Comparison of ENCODE assay signal across 18 cellular contexts in genomic region chrX:22313757-22314156, GRCh38. TPM values are rescaled to one million over a fixed set of nuclear protein-coding genes. Genes with fewer than 3 reads are reported as not detected.
DNase-seq lines count a peak whose midpoint lies in the region; ATAC-seq and TF ChIP-seq lines count a peak whose summit lies in the region.
"Had no signal": no experiment of that assay in that cellular context is flagged by ENCODE, and none has a peak within 500 bp of the region (broad histone marks: within the 10 kb centered on the region; RNA-seq: fewer than 3 reads in every experiment).

No MANE protein-coding gene starts in this region.

- H3F3A ChIP-seq in GM23338 (replicated peaks; ENCODE audit: low read depth): no peaks in the 10 kb centered on the region

- no peak overlapping the region for H3K4me2 ChIP-seq in GM23338
- H3K4me2 ChIP-seq: KMS-11, SK-N-SH had no signal

- H3K36me3 Mint-ChIP-seq in GM23338 (ENCODE audit: low read depth) (no peaks in the 10 kb centered on the region), endodermal cell (ENCODE audit: low read depth) (no peaks in the 10 kb centered on the region)
- H3K36me3 Mint-ChIP-seq: CD8-positive, alpha-beta memory T cell had no signal

- H3K27ac ChIP-seq in GM23338 (ENCODE audit: low read depth) (peak overlapping the region; percentile 79; the same call in 1 of the 2 replicates), endodermal cell (ENCODE audit: low read depth, low read length) (no peak overlapping the region)
- H3K27ac ChIP-seq: KMS-11 had no signal

- H3K27me3 Mint-ChIP-seq in GM23338 (ENCODE audit: insufficient read depth, low read depth, poor library complexity) (no peaks in the 10 kb centered on the region), endodermal cell (ENCODE audit: insufficient read depth) (no peaks in the 10 kb centered on the region)

- H3K79me2 ChIP-seq in GM23338 (replicated peaks; ENCODE audit: insufficient read depth): no peaks in the 10 kb centered on the region

- H3K9me3 ChIP-seq in endodermal cell (ENCODE audit: control insufficient read depth, low read length): no peaks in the 10 kb centered on the region
- H3K9me3 ChIP-seq: SK-N-SH had no signal

- H3K4me1 Mint-ChIP-seq in GM23338 (peaks cover 14% of the 10 kb centered on the region), endodermal cell (peaks cover 5% of the 10 kb centered on the region)
- H3K4me1 Mint-ChIP-seq: CD8-positive, alpha-beta memory T cell had no signal

- TF ChIP-seq CTCF in GM23338 (conservative IDR thresholded peaks at IDR 0.05; ENCODE audit: low read depth in 2 of 2) (no peak), endodermal cell (conservative IDR thresholded peaks at IDR 0.05) (no peak)

- H3K27ac Mint-ChIP-seq in GM23338 (peak overlapping the region; percentile 68), endodermal cell (peak overlapping the region; percentile 33)
- H3K27ac Mint-ChIP-seq: CD8-positive, alpha-beta memory T cell had no signal

- intact Hi-C loops in posterior cingulate gyrus (cut with DNase I): no loop called here

- H3K36me3 ChIP-seq in GM23338 (ENCODE audit: insufficient read depth) (no peaks in the 10 kb centered on the region), endodermal cell (ENCODE audit: control insufficient read depth, insufficient read depth, low read length) (no peaks in the 10 kb centered on the region)

- peak; percentile 26; the same call in 1 of the 3 replicates for ATAC-seq in GM23338

- H4K20me1 ChIP-seq in GM23338 (replicated peaks; ENCODE audit: insufficient read depth): no peaks in the 10 kb centered on the region

- H3K4me1 ChIP-seq in GM23338 (ENCODE audit: insufficient read depth) (peaks cover 20% of the 10 kb centered on the region), endodermal cell (ENCODE audit: control insufficient read depth, insufficient read depth, low read length) (no peaks in the 10 kb centered on the region)

- no peak overlapping the region for H3K9ac ChIP-seq in endodermal cell (ENCODE audit: extremely low read depth, low read length, poor library complexity, severe bottlenecking)
- H3K9ac ChIP-seq: KMS-11, SK-N-SH had no signal

- H3K9me3 Mint-ChIP-seq in GM23338 (no peaks in the 10 kb centered on the region), endodermal cell (no peaks in the 10 kb centered on the region)
- H3K9me3 Mint-ChIP-seq: CD8-positive, alpha-beta memory T cell had no signal

- WGBS in endodermal cell (ENCODE audit: insufficient coverage in 1 of 2, insufficient read length in 1 of 2), 2 experiments: 71 to 81% methylated on average over 1 to 3 of the region's 3 CpGs

- no peaks in the 10 kb centered on the region for H3K9me2 ChIP-seq in GM23338 (ENCODE audit: insufficient read depth)
- H3K9me2 ChIP-seq: SK-N-SH had no signal

- H3K27me3 ChIP-seq in GM23338 (ENCODE audit: insufficient read depth) (no peaks in the 10 kb centered on the region), endodermal cell (ENCODE audit: control insufficient read depth, insufficient read depth, low read length, poor library complexity, severe bottlenecking) (no peaks in the 10 kb centered on the region)

- no peak overlapping the region for H2AFZ ChIP-seq in GM23338

- H3K4me3 ChIP-seq in GM23338 (no peak overlapping the region), endodermal cell (ENCODE audit: low read length) (no peak overlapping the region)

- DNase-seq in GM23338 (ENCODE audit: low spot score) (peak; percentile 37), NCI-H82 treated with DMSO at 0.1 percent for 48 hours (lab: John Stamatoyannopoulos, UW; ENCODE audit: unreplicated experiment) (peak; percentile 35), endodermal cell (no peak), lung microvascular endothelial cell (ENCODE audit: low read depth in 2 of 2) (peak; percentile 13 to 34), posterior cingulate gyrus (no peak), NCI-H1694 (lab: John Stamatoyannopoulos, UW) (no peak), DMS53 (lab: John Stamatoyannopoulos, UW) (no peak), glomerular visceral epithelial cell (ENCODE audit: extremely low spot score) (no peak)
- DNase-seq: C1 segment of cervical spinal cord; CD8-positive, alpha-beta memory T cell; NCI-H1417; NCI-H2029; NCI-H2171; OCI-M1; SHP77; SK-N-SH had no signal

- no peak overlapping the region for H3K4me3 Mint-ChIP-seq in GM23338
- no peak overlapping the region for H3K4me3 Mint-ChIP-seq in endodermal cell
- H3K4me3 Mint-ChIP-seq: CD8-positive, alpha-beta memory T cell had no signal

TF ChIP-seq in GM23338, 12 proteins besides CTCF, POLR2A, EP300 and RAD21 (continues in another document):
- no peak for TF ChIP-seq ETS1 (IDR thresholded peaks at IDR 0.05)
- TF ChIP-seq, protein P1, sequence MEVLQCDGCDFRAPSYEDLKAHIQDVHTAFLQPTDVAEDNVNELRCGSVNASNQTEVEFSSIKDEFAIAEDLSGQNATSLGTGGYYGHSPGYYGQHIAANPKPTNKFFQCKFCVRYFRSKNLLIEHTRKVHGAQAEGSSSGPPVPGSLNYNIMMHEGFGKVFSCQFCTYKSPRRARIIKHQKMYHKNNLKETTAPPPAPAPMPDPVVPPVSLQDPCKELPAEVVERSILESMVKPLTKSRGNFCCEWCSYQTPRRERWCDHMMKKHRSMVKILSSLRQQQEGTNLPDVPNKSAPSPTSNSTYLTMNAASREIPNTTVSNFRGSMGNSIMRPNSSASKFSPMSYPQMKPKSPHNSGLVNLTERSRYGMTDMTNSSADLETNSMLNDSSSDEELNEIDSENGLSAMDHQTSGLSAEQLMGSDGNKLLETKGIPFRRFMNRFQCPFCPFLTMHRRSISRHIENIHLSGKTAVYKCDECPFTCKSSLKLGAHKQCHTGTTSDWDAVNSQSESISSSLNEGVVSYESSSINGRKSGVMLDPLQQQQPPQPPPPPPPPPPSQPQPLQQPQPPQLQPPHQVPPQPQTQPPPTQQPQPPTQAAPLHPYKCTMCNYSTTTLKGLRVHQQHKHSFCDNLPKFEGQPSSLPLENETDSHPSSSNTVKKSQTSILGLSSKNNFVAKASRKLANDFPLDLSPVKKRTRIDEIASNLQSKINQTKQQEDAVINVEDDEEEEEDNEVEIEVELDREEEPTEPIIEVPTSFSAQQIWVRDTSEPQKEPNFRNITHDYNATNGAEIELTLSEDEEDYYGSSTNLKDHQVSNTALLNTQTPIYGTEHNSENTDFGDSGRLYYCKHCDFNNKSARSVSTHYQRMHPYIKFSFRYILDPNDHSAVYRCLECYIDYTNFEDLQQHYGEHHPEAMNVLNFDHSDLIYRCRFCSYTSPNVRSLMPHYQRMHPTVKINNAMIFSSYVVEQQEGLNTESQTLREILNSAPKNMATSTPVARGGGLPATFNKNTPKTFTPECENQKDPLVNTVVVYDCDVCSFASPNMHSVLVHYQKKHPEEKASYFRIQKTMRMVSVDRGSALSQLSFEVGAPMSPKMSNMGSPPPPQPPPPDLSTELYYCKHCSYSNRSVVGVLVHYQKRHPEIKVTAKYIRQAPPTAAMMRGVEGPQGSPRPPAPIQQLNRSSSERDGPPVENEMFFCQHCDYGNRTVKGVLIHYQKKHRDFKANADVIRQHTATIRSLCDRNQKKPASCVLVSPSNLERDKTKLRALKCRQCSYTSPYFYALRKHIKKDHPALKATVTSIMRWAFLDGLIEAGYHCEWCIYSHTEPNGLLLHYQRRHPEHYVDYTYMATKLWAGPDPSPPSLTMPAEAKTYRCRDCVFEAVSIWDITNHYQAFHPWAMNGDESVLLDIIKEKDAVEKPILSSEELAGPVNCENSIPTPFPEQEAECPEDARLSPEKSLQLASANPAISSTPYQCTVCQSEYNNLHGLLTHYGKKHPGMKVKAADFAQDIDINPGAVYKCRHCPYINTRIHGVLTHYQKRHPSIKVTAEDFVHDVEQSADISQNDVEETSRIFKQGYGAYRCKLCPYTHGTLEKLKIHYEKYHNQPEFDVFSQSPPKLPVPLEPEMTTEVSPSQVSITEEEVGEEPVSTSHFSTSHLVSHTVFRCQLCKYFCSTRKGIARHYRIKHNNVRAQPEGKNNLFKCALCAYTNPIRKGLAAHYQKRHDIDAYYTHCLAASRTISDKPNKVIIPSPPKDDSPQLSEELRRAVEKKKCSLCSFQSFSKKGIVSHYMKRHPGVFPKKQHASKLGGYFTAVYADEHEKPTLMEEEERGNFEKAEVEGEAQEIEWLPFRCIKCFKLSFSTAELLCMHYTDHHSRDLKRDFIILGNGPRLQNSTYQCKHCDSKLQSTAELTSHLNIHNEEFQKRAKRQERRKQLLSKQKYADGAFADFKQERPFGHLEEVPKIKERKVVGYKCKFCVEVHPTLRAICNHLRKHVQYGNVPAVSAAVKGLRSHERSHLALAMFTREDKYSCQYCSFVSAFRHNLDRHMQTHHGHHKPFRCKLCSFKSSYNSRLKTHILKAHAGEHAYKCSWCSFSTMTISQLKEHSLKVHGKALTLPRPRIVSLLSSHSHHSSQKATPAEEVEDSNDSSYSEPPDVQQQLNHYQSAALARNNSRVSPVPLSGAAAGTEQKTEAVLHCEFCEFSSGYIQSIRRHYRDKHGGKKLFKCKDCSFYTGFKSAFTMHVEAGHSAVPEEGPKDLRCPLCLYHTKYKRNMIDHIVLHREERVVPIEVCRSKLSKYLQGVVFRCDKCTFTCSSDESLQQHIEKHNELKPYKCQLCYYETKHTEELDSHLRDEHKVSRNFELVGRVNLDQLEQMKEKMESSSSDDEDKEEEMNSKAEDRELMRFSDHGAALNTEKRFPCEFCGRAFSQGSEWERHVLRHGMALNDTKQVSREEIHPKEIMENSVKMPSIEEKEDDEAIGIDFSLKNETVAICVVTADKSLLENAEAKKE (CRISPR knock-in tag; IDR thresholded peaks at IDR 0.05): no peak
- no peak for TF ChIP-seq ZNF114 (CRISPR knock-in tag; IDR thresholded peaks at IDR 0.05)
- no peak for TF ChIP-seq STAT1 (IDR thresholded peaks at IDR 0.05; ENCODE audit: unreplicated experiment)
- no peak for TF ChIP-seq JUNB (IDR thresholded peaks at IDR 0.05; ENCODE audit: unreplicated experiment)
- no peak for TF ChIP-seq POLR2AphosphoS5 (IDR thresholded peaks at IDR 0.05; ENCODE audit: low read depth)
- TF ChIP-seq EZH2phosphoT487 (IDR thresholded peaks at IDR 0.05; ENCODE audit: unreplicated experiment): no peak
- TF ChIP-seq EZH2 (IDR thresholded peaks at IDR 0.05; ENCODE audit: low read depth, unreplicated experiment): no peak
- no peak for TF ChIP-seq NANOG (IDR thresholded peaks at IDR 0.05; ENCODE audit: borderline replicate concordance)

RNA-seq across cellular contexts. Expression of gene CBLL2, which starts 41.0 kb away (rescaled TPM):
- not detected in 2 replicates for total RNA-seq in GM23338 (2014; rRNA removed; shearing (Covaris generic))
- not detected in 2 replicates for polyA plus RNA-seq in GM23338 (2016; fragmentation: Nextera tagmentation; extraction: Ambion mirVana)
- total RNA-seq in endodermal cell: not detected
- polyA plus RNA-seq in endodermal cell (2013, experiment 1 of 2): not detected
- not detected for polyA plus RNA-seq in endodermal cell (2013, experiment 2 of 2)
- not detected in 2 replicates for total RNA-seq in lung microvascular endothelial cell
- total RNA-seq: CD8-positive, alpha-beta memory T cell; H4 had no signal
- polyA plus RNA-seq: CD8-positive, alpha-beta memory T cell; SK-N-SH had no signal

Comparison
In these comparisons a context has a peak if more than half of its experiments do, and no peak if none do; other contexts are left out.
1. DNase-seq: peak in GM23338 (single experiment), NCI-H82 treated with DMSO at 0.1 percent for 48 hours (single experiment) and lung microvascular endothelial cell (2 of 2); none in endodermal cell (single experiment), posterior cingulate gyrus (0 of 10), NCI-H1694 (single experiment), DMS53 (single experiment) and glomerular visceral epithelial cell (single experiment).